ENCODE assay signal across 17 cellular contexts in the genomic region with DNA sequence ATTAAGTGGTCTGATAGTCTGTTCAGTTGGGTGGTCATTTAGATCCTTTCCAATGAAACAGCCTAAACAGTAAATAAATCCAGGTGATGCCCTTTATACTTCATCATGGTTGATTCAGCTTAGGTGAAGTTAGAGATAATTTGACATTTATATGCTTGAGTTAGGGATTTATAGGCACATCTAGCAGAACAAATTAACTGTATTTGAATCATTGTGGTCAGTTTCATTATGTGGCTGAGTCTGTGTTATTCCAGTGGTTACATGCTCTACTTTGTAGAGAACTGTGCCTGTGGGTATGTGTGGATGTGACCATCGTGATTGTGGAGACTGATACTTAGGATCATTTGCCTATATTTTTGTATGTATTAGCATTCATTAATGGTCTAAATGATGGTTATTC.
"Had no signal": no experiment of that assay in that cellular context is flagged by ENCODE, and none has a peak within 500 bp of the region (broad histone marks: within the 10 kb centered on the region; RNA-seq: fewer than 3 reads in every experiment).

No MANE protein-coding gene starts in this region.

- H3K9me3 Mint-ChIP-seq: naive thymus-derived CD4-positive, alpha-beta T cell; stimulated activated naive B cell treated with anti-CD40 and anti-IgM and Interleukin-4, amounts not matched to agents 10 μg/mL and 1 μg/mL and 100 μg/mL, for 72 hours had no signal

- H3K27ac ChIP-seq: esophagus muscularis mucosa, parathyroid adenoma, spleen, thyroid gland, WERI-Rb-1 had no signal

- H2AFZ ChIP-seq: parathyroid adenoma had no signal

- H3K27me3 Mint-ChIP-seq: activated naive CD8-positive, alpha-beta T cell; naive thymus-derived CD4-positive, alpha-beta T cell; stimulated activated naive B cell treated with anti-CD40 and anti-IgM and Interleukin-4, amounts not matched to agents 10 μg/mL and 1 μg/mL and 100 μg/mL, for 72 hours had no signal

- H3K4me1 ChIP-seq: parathyroid adenoma, thyroid gland had no signal

- H3K27ac Mint-ChIP-seq: activated naive CD8-positive, alpha-beta T cell; stimulated activated naive B cell treated with anti-CD40 and anti-IgM and Interleukin-4, amounts not matched to agents 10 μg/mL and 1 μg/mL and 100 μg/mL, for 72 hours had no signal

- H3K9me3 ChIP-seq: esophagus muscularis mucosa, spleen, thyroid gland had no signal

- ATAC-seq: naive thymus-derived CD4-positive, alpha-beta T cell; stimulated activated naive B cell treated with anti-CD40 and anti-IgM and Interleukin-4, amounts not matched to agents 10 μg/mL and 1 μg/mL and 100 μg/mL, for 72 hours had no signal

- DNase-seq: activated CD4-positive, alpha-beta T cell treated with anti-CD3 and anti-CD28 coated beads for 1 hour; activated CD4-positive, alpha-beta T cell treated with anti-CD3 and anti-CD28 coated beads, Interleukin-2, amount 50 U/mL, for 4 hours; cerebellar nuclear complex; effector CD4-positive, alpha-beta T cell; mesendoderm; naive thymus-derived CD4-positive, alpha-beta T cell; retina; spleen; stimulated activated CD4-positive, alpha-beta T cell treated with anti-CD3 and anti-CD28 coated beads, Interleukin-4, amount 100 ng/mL, for 4 hours; stimulated activated naive B cell treated with anti-CD40 and anti-IgM and Interleukin-4, amounts not matched to agents 10 μg/mL and 1 μg/mL and 100 μg/mL, for 72 hours; SW 1271; T-helper 2 cell; thyroid gland; WERI-Rb-1 had no signal

- H3K79me2 ChIP-seq: parathyroid adenoma had no signal

- H3K4me3 Mint-ChIP-seq: activated naive CD8-positive, alpha-beta T cell; naive thymus-derived CD4-positive, alpha-beta T cell; stimulated activated naive B cell treated with anti-CD40 and anti-IgM and Interleukin-4, amounts not matched to agents 10 μg/mL and 1 μg/mL and 100 μg/mL, for 72 hours had no signal

- H3K27me3 ChIP-seq: esophagus muscularis mucosa, spleen, thyroid gland had no signal

- H3K36me3 ChIP-seq: esophagus muscularis mucosa, spleen, thyroid gland, WERI-Rb-1 had no signal

- H3K4me3 ChIP-seq: esophagus muscularis mucosa, spleen, thyroid gland had no signal
